Comparison of ENCODE assay signal across 22 cellular contexts in genomic region chr12:71460318-71460717, GRCh38. TPM values are rescaled to one million over a fixed set of nuclear protein-coding genes. Genes with fewer than 3 reads are reported as not detected.
DNase-seq lines count a peak whose midpoint lies in the region; TF ChIP-seq lines count a peak whose summit lies in the region.
"Had no signal": no experiment of that assay in that cellular context is flagged by ENCODE, and none has a peak within 500 bp of the region (broad histone marks: within the 10 kb centered on the region; RNA-seq: fewer than 3 reads in every experiment).

No MANE protein-coding gene starts in this region.

- no peaks in the 10 kb centered on the region for H3K9me3 ChIP-seq in HUES48 (ENCODE audit: control insufficient read depth, insufficient read depth, low read length)
- no peaks in the 10 kb centered on the region for H3K9me3 ChIP-seq in endodermal cell (ENCODE audit: control insufficient read depth, low read length)
- H3K9me3 ChIP-seq in smooth muscle cell (replicated peaks; ENCODE audit: low read depth): no peaks in the 10 kb centered on the region
- H3K9me3 ChIP-seq in neural progenitor cell (ENCODE audit: low read depth): no peaks in the 10 kb centered on the region
- no peaks in the 10 kb centered on the region for H3K9me3 ChIP-seq in effector memory CD4-positive, alpha-beta T cell (ENCODE audit: control insufficient read depth, low read length)
- H3K9me3 ChIP-seq: A549, HAP-1 had no signal

- H3K79me2 ChIP-seq in mesendoderm (ENCODE audit: control insufficient read depth, insufficient read depth, low read length) (no peaks in the 10 kb centered on the region), smooth muscle cell (ENCODE audit: low read depth) (no peaks in the 10 kb centered on the region), neural progenitor cell (ENCODE audit: low read depth) (no peaks in the 10 kb centered on the region)

- H3K9ac ChIP-seq in HUES48 (ENCODE audit: low read depth, low read length) (no peak overlapping the region), endodermal cell (ENCODE audit: extremely low read depth, low read length, poor library complexity, severe bottlenecking) (peak overlapping the region; percentile 1), mesendoderm (ENCODE audit: low read length) (peak overlapping the region; percentile 6), smooth muscle cell (ENCODE audit: low read depth) (no peak overlapping the region), neural progenitor cell (no peak overlapping the region)

- H3K18ac ChIP-seq in mesendoderm (ENCODE audit: low read length): peak overlapping the region; percentile 71

- no peak for TF ChIP-seq CTCF in endodermal cell (conservative IDR thresholded peaks at IDR 0.05)
- TF ChIP-seq CTCF in smooth muscle cell (IDR thresholded peaks at IDR 0.05; ENCODE audit: borderline replicate concordance, insufficient read depth, poor library complexity, severe bottlenecking): no peak
- no peak for TF ChIP-seq CTCF in neural progenitor cell (IDR thresholded peaks at IDR 0.05)

- H4K8ac ChIP-seq in mesendoderm (ENCODE audit: low read depth, low read length): peak overlapping the region; percentile 95

- H3K27ac Mint-ChIP-seq in endodermal cell (no peak overlapping the region), neural progenitor cell (no peak overlapping the region)
- H3K27ac Mint-ChIP-seq: CD4-positive, alpha-beta memory T cell; HFFc6 had no signal

- DNase-seq in endodermal cell: no peak
- no peak for DNase-seq in mesendoderm
- no peak for DNase-seq in smooth muscle cell (lab: John Stamatoyannopoulos, UW; ENCODE audit: unreplicated experiment)
- no peak for DNase-seq in AG08395 (ENCODE audit: low spot score)
- no peak for DNase-seq in neural progenitor cell (ENCODE audit: low spot score)
- no peak for DNase-seq in effector memory CD4-positive, alpha-beta T cell
- DNase-seq: 8988T; ACHN; C1 segment of cervical spinal cord; Calu3; CD4-positive, alpha-beta memory T cell; COR-L47; DMS53; DMS79 treated with DMSO at 0.1 percent for 48 hours; GF-D8; GOT3; HFFc6 had no signal

- H3K27me3 Mint-ChIP-seq in endodermal cell (ENCODE audit: insufficient read depth): peaks cover 12% of the 10 kb centered on the region
- no peaks in the 10 kb centered on the region for H3K27me3 Mint-ChIP-seq in neural progenitor cell (ENCODE audit: insufficient read depth, low read depth)

- no peak overlapping the region for H3K4ac ChIP-seq in mesendoderm (ENCODE audit: low read depth, low read length)

- no peaks in the 10 kb centered on the region for H3K27me3 ChIP-seq in HUES48 (ENCODE audit: control insufficient read depth, insufficient read depth, low read length)
- H3K27me3 ChIP-seq in endodermal cell (ENCODE audit: control insufficient read depth, insufficient read depth, low read length, poor library complexity, severe bottlenecking): no peaks in the 10 kb centered on the region
- no peaks in the 10 kb centered on the region for H3K27me3 ChIP-seq in mesendoderm (ENCODE audit: insufficient read depth, low read length, poor library complexity)
- peaks cover 23% of the 10 kb centered on the region for H3K27me3 ChIP-seq in smooth muscle cell (ENCODE audit: low read depth)
- no peaks in the 10 kb centered on the region for H3K27me3 ChIP-seq in neural progenitor cell
- H3K27me3 ChIP-seq in effector memory CD4-positive, alpha-beta T cell (replicated peaks; ENCODE audit: control insufficient read depth, insufficient read depth, low read length, poor library complexity, severe bottlenecking): no peaks in the 10 kb centered on the region

- no peak overlapping the region for H4K5ac ChIP-seq in mesendoderm (ENCODE audit: low read length)

- H3K4me1 Mint-ChIP-seq in endodermal cell (peaks cover 34% of the 10 kb centered on the region), neural progenitor cell (peaks cover 32% of the 10 kb centered on the region)
- H3K4me1 Mint-ChIP-seq: CD4-positive, alpha-beta memory T cell had no signal

- H3K4me1 ChIP-seq in HUES48 (ENCODE audit: control insufficient read depth, insufficient read depth, low read length) (peaks cover 18% of the 10 kb centered on the region), endodermal cell (ENCODE audit: control insufficient read depth, insufficient read depth, low read length) (peaks cover 41% of the 10 kb centered on the region), mesendoderm (ENCODE audit: control insufficient read depth, low read depth, low read length) (peaks cover 17% of the 10 kb centered on the region), smooth muscle cell (ENCODE audit: low read depth) (peaks cover 29% of the 10 kb centered on the region), neural progenitor cell (peaks cover 51% of the 10 kb centered on the region)
- H3K4me1 ChIP-seq in effector memory CD4-positive, alpha-beta T cell (ENCODE audit: control insufficient read depth, insufficient read depth, low read length, poor library complexity, severe bottlenecking): no peaks in the 10 kb centered on the region
- H3K4me1 ChIP-seq: A549, HAP-1 had no signal

- H2BK120ac ChIP-seq in mesendoderm (ENCODE audit: low read depth, low read length): peak overlapping the region; percentile 51

- H3K4me3 Mint-ChIP-seq in endodermal cell (no peak overlapping the region), neural progenitor cell (no peak overlapping the region)
- H3K4me3 Mint-ChIP-seq: CD4-positive, alpha-beta memory T cell; HFFc6 had no signal

- peak overlapping the region; percentile 10 for H2BK5ac ChIP-seq in mesendoderm (ENCODE audit: low read length)

- H3K9me3 Mint-ChIP-seq in endodermal cell: no peaks in the 10 kb centered on the region
- no peaks in the 10 kb centered on the region for H3K9me3 Mint-ChIP-seq in neural progenitor cell
- H3K9me3 Mint-ChIP-seq: CD4-positive, alpha-beta memory T cell; HFFc6 had no signal

- no peaks in the 10 kb centered on the region for H3K79me1 ChIP-seq in mesendoderm (ENCODE audit: low read length)

- H3F3A ChIP-seq in smooth muscle cell (ENCODE audit: low read depth) (no peaks in the 10 kb centered on the region), neural progenitor cell (ENCODE audit: low read depth) (peaks cover 22% of the 10 kb centered on the region)

- no peak overlapping the region for H2BK15ac ChIP-seq in mesendoderm (replicated peaks; ENCODE audit: low read depth)

- H4K20me1 ChIP-seq in smooth muscle cell (ENCODE audit: low read depth): no peaks in the 10 kb centered on the region
- no peaks in the 10 kb centered on the region for H4K20me1 ChIP-seq in neural progenitor cell (ENCODE audit: low read depth)

- H3K36me3 ChIP-seq in HUES48 (ENCODE audit: control insufficient read depth, insufficient read depth, low read length) (no peaks in the 10 kb centered on the region), endodermal cell (ENCODE audit: control insufficient read depth, insufficient read depth, low read length) (peaks cover 26% of the 10 kb centered on the region), mesendoderm (ENCODE audit: control insufficient read depth, insufficient read depth, low read length) (no peaks in the 10 kb centered on the region), smooth muscle cell (ENCODE audit: low read depth) (no peaks in the 10 kb centered on the region), neural progenitor cell (no peaks in the 10 kb centered on the region)
- no peaks in the 10 kb centered on the region for H3K36me3 ChIP-seq in effector memory CD4-positive, alpha-beta T cell (ENCODE audit: control insufficient read depth, insufficient read depth, low read length)
- H3K36me3 ChIP-seq: HAP-1 had no signal

- WGBS in endodermal cell (ENCODE audit: insufficient coverage in 1 of 2, insufficient read length in 1 of 2), 2 experiments: 75 to 91% methylated on average over 4 of the region's 4 CpGs
- WGBS in mesendoderm (ENCODE audit: extremely low coverage, insufficient coverage, low lambda C conversion rate): no CpG with 5 or more reads among the region's 4 CpGs
- 82% methylated on average over 4 of the region's 4 CpGs for WGBS in smooth muscle cell (ENCODE audit: low lambda C conversion rate)

- peaks cover 2% of the 10 kb centered on the region for H3K36me3 Mint-ChIP-seq in endodermal cell (ENCODE audit: low read depth)
- peaks cover 8% of the 10 kb centered on the region for H3K36me3 Mint-ChIP-seq in neural progenitor cell
- H3K36me3 Mint-ChIP-seq: CD4-positive, alpha-beta memory T cell had no signal

- H3K27ac ChIP-seq in HUES48 (ENCODE audit: low read depth, low read length) (peak overlapping the region; percentile 34), endodermal cell (ENCODE audit: low read depth, low read length) (no peak overlapping the region), mesendoderm (ENCODE audit: low read depth, low read length) (peak overlapping the region; percentile 81), smooth muscle cell (ENCODE audit: low read depth) (no peak overlapping the region), neural progenitor cell (no peak overlapping the region)
- H3K27ac ChIP-seq in effector memory CD4-positive, alpha-beta T cell (ENCODE audit: insufficient read depth, low read length, poor library complexity, severe bottlenecking): no peak overlapping the region
- H3K27ac ChIP-seq: A549 had no signal

- no peak overlapping the region for H3K4me3 ChIP-seq in HUES48 (ENCODE audit: low read depth, low read length)
- peak overlapping the region; percentile 75 for H3K4me3 ChIP-seq in endodermal cell (ENCODE audit: low read length)
- no peak overlapping the region for H3K4me3 ChIP-seq in mesendoderm (ENCODE audit: low read length)
- H3K4me3 ChIP-seq in smooth muscle cell: no peak overlapping the region
- no peak overlapping the region for H3K4me3 ChIP-seq in neural progenitor cell
- no peak overlapping the region for H3K4me3 ChIP-seq in effector memory CD4-positive, alpha-beta T cell (ENCODE audit: insufficient read depth, low read depth, low read length, poor library complexity, severe bottlenecking)
- H3K4me3 ChIP-seq: A549, HAP-1 had no signal

- H3K4me2 ChIP-seq in mesendoderm (ENCODE audit: low read length) (no peak overlapping the region), smooth muscle cell (peak overlapping the region; percentile 15), neural progenitor cell (no peak overlapping the region)
- H3K4me2 ChIP-seq: A549 had no signal

- no peak overlapping the region for H2AK5ac ChIP-seq in mesendoderm (ENCODE audit: low read length)

- H3K56ac ChIP-seq in mesendoderm (ENCODE audit: low read length): peak overlapping the region; percentile 47

- no peak overlapping the region for H3K23ac ChIP-seq in mesendoderm (ENCODE audit: low read length)

- H2AFZ ChIP-seq in smooth muscle cell (ENCODE audit: low read depth) (no peak overlapping the region), neural progenitor cell (replicated peaks) (no peak overlapping the region)

RNA-seq across cellular contexts. Expression of gene LGR5, which starts 20.7 kb away (rescaled TPM):
- total RNA-seq in endodermal cell: 10 to 100 TPM; 27.2 to 49.9 TPM
- polyA plus RNA-seq in endodermal cell (2013, experiment 1 of 2): 18.7 TPM
- polyA plus RNA-seq in endodermal cell (2013, experiment 2 of 2): 18.5 TPM
- 0.53 TPM for polyA plus RNA-seq in mesendoderm (2013, experiment 1 of 2)
- 0.64 TPM for polyA plus RNA-seq in mesendoderm (2013, experiment 2 of 2)
- total RNA-seq in smooth muscle cell: 0.54 and 0.58 TPM in 2 replicates
- 0.20 and 0.30 TPM in 2 replicates for polyA plus RNA-seq in smooth muscle cell
- total RNA-seq in neural progenitor cell (ENCODE audit: low replicate concordance): 0.71 and 1.4 TPM in 2 replicates
- total RNA-seq: CD4-positive, alpha-beta memory T cell; Daoy; G401; HFFc6 had no signal
- polyA plus RNA-seq: A549; CD4-positive, alpha-beta memory T cell had no signal

Comparison
In these comparisons a context has a peak if more than half of its experiments do, and no peak if none do; other contexts are left out.
1. H3K27ac ChIP-seq: peak in HUES48 (single experiment) and mesendoderm (single experiment); none in endodermal cell (single experiment), smooth muscle cell (single experiment), neural progenitor cell (single experiment) and effector memory CD4-positive, alpha-beta T cell (single experiment).
2. H3K9ac ChIP-seq: peak in endodermal cell (single experiment) and mesendoderm (single experiment); none in HUES48 (single experiment), smooth muscle cell (single experiment) and neural progenitor cell (single experiment).
3. RNA of gene LGR5, which starts 20.7 kb away (total RNA-seq): 27.2 to 49.9 TPM in endodermal cell; 0.71 to 1.4 TPM in neural progenitor cell and 0.54 to 0.58 TPM in smooth muscle cell; every median in the first group is over 10 times any median in the second.